ENCODE assay signal across 1 cellular context in the genomic region with DNA sequence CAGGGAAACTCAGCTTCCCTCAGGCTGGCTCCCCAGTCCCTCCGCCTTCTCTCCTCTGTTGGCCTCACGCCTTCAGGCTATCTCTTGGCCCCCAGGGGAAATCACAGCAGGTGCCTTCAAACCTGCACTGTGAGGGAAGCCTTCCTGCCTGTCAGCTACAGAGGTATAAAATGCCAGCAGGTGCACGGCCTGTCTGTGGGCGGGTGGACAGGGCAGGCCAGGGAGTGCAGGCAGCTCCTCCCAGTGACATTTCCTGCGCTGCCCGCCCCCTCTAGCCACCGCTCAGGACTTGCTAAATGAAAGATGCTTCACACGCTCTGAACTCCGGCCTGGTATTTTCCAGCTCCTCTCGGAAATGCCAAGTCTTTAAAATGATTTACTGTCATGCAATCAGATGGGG.
TF ChIP-seq lines count a peak whose summit lies in the region.

No MANE protein-coding gene starts in this region.

TF ChIP-seq in GM23338, 12 proteins besides CTCF, POLR2A, EP300 and RAD21 (continued from another document):
- TF ChIP-seq, protein P1, sequence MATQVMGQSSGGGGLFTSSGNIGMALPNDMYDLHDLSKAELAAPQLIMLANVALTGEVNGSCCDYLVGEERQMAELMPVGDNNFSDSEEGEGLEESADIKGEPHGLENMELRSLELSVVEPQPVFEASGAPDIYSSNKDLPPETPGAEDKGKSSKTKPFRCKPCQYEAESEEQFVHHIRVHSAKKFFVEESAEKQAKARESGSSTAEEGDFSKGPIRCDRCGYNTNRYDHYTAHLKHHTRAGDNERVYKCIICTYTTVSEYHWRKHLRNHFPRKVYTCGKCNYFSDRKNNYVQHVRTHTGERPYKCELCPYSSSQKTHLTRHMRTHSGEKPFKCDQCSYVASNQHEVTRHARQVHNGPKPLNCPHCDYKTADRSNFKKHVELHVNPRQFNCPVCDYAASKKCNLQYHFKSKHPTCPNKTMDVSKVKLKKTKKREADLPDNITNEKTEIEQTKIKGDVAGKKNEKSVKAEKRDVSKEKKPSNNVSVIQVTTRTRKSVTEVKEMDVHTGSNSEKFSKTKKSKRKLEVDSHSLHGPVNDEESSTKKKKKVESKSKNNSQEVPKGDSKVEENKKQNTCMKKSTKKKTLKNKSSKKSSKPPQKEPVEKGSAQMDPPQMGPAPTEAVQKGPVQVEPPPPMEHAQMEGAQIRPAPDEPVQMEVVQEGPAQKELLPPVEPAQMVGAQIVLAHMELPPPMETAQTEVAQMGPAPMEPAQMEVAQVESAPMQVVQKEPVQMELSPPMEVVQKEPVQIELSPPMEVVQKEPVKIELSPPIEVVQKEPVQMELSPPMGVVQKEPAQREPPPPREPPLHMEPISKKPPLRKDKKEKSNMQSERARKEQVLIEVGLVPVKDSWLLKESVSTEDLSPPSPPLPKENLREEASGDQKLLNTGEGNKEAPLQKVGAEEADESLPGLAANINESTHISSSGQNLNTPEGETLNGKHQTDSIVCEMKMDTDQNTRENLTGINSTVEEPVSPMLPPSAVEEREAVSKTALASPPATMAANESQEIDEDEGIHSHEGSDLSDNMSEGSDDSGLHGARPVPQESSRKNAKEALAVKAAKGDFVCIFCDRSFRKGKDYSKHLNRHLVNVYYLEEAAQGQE (IDR thresholded peaks at IDR 0.05; ENCODE audit: unreplicated experiment) = no peak
- no peak for TF ChIP-seq EZH2phosphoT487 (IDR thresholded peaks at IDR 0.05; ENCODE audit: unreplicated experiment)
- no peak for TF ChIP-seq POLR2AphosphoS5 (IDR thresholded peaks at IDR 0.05; ENCODE audit: low read depth)
- no peak for TF ChIP-seq ZNF114 (CRISPR knock-in tag; IDR thresholded peaks at IDR 0.05)
- TF ChIP-seq CREB1 (CRISPR knock-in tag; IDR thresholded peaks at IDR 0.05; ENCODE audit: low read depth) = no peak
- TF ChIP-seq STAT1 (IDR thresholded peaks at IDR 0.05; ENCODE audit: unreplicated experiment) = no peak
